14 cellular contexts compared by ENCODE assay signal in the genomic region with DNA sequence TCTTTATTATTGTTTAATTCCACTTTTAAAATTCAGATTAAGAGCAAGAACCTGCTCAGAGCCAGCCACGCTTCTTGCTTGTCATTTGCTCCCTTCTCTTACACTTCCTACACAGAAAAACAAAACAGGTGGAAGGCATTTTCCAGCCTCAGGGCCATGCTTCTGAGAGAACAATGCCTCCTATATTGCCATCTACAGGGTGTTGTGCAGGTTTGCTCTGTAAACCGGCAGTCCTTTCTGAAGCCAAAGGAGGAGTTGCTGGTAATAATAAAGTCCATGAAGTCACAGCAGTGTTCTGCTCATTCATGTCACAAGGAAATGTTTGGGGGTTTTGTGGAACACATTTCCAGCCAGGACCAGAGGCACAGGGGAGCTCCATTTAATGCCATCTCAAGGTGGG. TPM values are rescaled to one million over a fixed set of nuclear protein-coding genes. Genes with fewer than 3 reads are reported as not detected.
A peak's percentile ranks its signal among the peaks of the same experiment; 100 is the strongest.
DNase-seq lines count a peak whose midpoint lies in the region; ATAC-seq and TF ChIP-seq lines count a peak whose summit lies in the region.
"Had no signal": no experiment of that assay in that cellular context is flagged by ENCODE, and none has a peak within 500 bp of the region (broad histone marks: within the 10 kb centered on the region; RNA-seq: fewer than 3 reads in every experiment).

No MANE protein-coding gene starts in this region.

- H3K4me1 Mint-ChIP-seq in WTC11 (peaks cover 28% of the 10 kb centered on the region), type B pancreatic cell (ENCODE audit: unreplicated experiment) (peaks cover 32% of the 10 kb centered on the region)

- 0 out of 2 replicates have a peak, but pooled peaks cover 7% of the 10 kb centered on the region for H3K36me3 Mint-ChIP-seq in WTC11
- no peaks in the 10 kb centered on the region for H3K36me3 Mint-ChIP-seq in type B pancreatic cell
- H3K36me3 Mint-ChIP-seq: activated naive CD8-positive, alpha-beta T cell had no signal

- H3K4me3 Mint-ChIP-seq in WTC11 (no peak overlapping the region), type B pancreatic cell (peak overlapping the region; percentile 17)
- H3K4me3 Mint-ChIP-seq: activated CD8-positive, alpha-beta T cell treated with anti-CD3 and anti-CD28 coated beads for 36 hours; activated naive CD8-positive, alpha-beta T cell had no signal

- CTCF ChIA-PET in WTC11 (lab: Charles Lee), result no interaction called here

- H3K27ac ChIP-seq in substantia nigra (ENCODE audit: low read depth, low read length, poor library complexity, severe bottlenecking), result no peak overlapping the region

- H3K27me3 Mint-ChIP-seq in WTC11 (ENCODE audit: low read depth), result no peaks in the 10 kb centered on the region
- no peaks in the 10 kb centered on the region for H3K27me3 Mint-ChIP-seq in type B pancreatic cell

- no peak overlapping the region for H3K27ac Mint-ChIP-seq in WTC11
- peak overlapping the region; percentile 30 for H3K27ac Mint-ChIP-seq in type B pancreatic cell
- H3K27ac Mint-ChIP-seq: activated CD8-positive, alpha-beta T cell treated with anti-CD3 and anti-CD28 coated beads for 36 hours; activated naive CD8-positive, alpha-beta T cell had no signal

- POLR2A ChIA-PET in WTC11 (lab: Charles Lee), result no interaction called here

- TF ChIP-seq CTCF in WTC11 (IDR thresholded peaks at IDR 0.05), result no peak
- peak; percentile 50 for TF ChIP-seq CTCF in type B pancreatic cell (conservative IDR thresholded peaks at IDR 0.05)

- intact Hi-C loops in left colon (cut with DNase I, micrococcal nuclease), result no loop called here

- peaks cover 20% of the 10 kb centered on the region for H3K9me3 Mint-ChIP-seq in WTC11
- H3K9me3 Mint-ChIP-seq in type B pancreatic cell, result no peaks in the 10 kb centered on the region
- H3K9me3 Mint-ChIP-seq: activated CD8-positive, alpha-beta T cell treated with anti-CD3 and anti-CD28 coated beads for 36 hours had no signal

- peak; percentile 69 to 81 for DNase-seq in NCI-H526 (lab: John Stamatoyannopoulos, UW)
- no peak for DNase-seq in NCI-H526 treated with DMSO at 0.1 percent for 48 hours (lab: John Stamatoyannopoulos, UW)
- DNase-seq in WTC11 (ENCODE audit: low spot score), result no peak
- DNase-seq in left colon, result no peak
- no peak for DNase-seq in type B pancreatic cell (ENCODE audit: extremely low spot score, unreplicated experiment)
- DNase-seq in activated effector memory CD4-positive, alpha-beta T cell treated with Interleukin-2 at 50 U/mL for 16 hours, result no peak
- no peak for DNase-seq in substantia nigra (lab: John Stamatoyannopoulos, UW)
- no peak for DNase-seq in DMS79 (lab: John Stamatoyannopoulos, UW)
- DNase-seq: activated CD8-positive, alpha-beta T cell treated with anti-CD3 and anti-CD28 coated beads for 36 hours; Calu3; effector memory CD4-positive, alpha-beta T cell had no signal

- ATAC-seq in WTC11 (peak; percentile 78), left colon (peak; percentile 82)
- ATAC-seq: activated CD8-positive, alpha-beta T cell treated with anti-CD3 and anti-CD28 coated beads for 36 hours had no signal

TF ChIP-seq in WTC11, 78 proteins besides CTCF, POLR2A, EP300 and RAD21 (continues in another document):
- TF ChIP-seq, protein P1, sequence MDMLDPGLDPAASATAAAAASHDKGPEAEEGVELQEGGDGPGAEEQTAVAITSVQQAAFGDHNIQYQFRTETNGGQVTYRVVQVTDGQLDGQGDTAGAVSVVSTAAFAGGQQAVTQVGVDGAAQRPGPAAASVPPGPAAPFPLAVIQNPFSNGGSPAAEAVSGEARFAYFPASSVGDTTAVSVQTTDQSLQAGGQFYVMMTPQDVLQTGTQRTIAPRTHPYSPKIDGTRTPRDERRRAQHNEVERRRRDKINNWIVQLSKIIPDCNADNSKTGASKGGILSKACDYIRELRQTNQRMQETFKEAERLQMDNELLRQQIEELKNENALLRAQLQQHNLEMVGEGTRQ (CRISPR knock-in tag; IDR thresholded peaks at IDR 0.05), result no peak
- TF ChIP-seq, protein P2, sequence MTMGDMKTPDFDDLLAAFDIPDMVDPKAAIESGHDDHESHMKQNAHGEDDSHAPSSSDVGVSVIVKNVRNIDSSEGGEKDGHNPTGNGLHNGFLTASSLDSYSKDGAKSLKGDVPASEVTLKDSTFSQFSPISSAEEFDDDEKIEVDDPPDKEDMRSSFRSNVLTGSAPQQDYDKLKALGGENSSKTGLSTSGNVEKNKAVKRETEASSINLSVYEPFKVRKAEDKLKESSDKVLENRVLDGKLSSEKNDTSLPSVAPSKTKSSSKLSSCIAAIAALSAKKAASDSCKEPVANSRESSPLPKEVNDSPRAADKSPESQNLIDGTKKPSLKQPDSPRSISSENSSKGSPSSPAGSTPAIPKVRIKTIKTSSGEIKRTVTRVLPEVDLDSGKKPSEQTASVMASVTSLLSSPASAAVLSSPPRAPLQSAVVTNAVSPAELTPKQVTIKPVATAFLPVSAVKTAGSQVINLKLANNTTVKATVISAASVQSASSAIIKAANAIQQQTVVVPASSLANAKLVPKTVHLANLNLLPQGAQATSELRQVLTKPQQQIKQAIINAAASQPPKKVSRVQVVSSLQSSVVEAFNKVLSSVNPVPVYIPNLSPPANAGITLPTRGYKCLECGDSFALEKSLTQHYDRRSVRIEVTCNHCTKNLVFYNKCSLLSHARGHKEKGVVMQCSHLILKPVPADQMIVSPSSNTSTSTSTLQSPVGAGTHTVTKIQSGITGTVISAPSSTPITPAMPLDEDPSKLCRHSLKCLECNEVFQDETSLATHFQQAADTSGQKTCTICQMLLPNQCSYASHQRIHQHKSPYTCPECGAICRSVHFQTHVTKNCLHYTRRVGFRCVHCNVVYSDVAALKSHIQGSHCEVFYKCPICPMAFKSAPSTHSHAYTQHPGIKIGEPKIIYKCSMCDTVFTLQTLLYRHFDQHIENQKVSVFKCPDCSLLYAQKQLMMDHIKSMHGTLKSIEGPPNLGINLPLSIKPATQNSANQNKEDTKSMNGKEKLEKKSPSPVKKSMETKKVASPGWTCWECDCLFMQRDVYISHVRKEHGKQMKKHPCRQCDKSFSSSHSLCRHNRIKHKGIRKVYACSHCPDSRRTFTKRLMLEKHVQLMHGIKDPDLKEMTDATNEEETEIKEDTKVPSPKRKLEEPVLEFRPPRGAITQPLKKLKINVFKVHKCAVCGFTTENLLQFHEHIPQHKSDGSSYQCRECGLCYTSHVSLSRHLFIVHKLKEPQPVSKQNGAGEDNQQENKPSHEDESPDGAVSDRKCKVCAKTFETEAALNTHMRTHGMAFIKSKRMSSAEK (CRISPR knock-in tag; IDR thresholded peaks at IDR 0.05; ENCODE audit: borderline replicate concordance), result no peak
- TF ChIP-seq, protein P3, sequence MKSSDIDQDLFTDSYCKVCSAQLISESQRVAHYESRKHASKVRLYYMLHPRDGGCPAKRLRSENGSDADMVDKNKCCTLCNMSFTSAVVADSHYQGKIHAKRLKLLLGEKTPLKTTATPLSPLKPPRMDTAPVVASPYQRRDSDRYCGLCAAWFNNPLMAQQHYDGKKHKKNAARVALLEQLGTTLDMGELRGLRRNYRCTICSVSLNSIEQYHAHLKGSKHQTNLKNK (CRISPR knock-in tag; IDR thresholded peaks at IDR 0.05), result no peak
- TF ChIP-seq, protein P4, sequence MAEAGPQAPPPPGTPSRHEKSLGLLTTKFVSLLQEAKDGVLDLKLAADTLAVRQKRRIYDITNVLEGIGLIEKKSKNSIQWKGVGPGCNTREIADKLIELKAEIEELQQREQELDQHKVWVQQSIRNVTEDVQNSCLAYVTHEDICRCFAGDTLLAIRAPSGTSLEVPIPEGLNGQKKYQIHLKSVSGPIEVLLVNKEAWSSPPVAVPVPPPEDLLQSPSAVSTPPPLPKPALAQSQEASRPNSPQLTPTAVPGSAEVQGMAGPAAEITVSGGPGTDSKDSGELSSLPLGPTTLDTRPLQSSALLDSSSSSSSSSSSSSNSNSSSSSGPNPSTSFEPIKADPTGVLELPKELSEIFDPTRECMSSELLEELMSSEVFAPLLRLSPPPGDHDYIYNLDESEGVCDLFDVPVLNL (CRISPR knock-in tag; IDR thresholded peaks at IDR 0.05; ENCODE audit: borderline replicate concordance, low read depth), result no peak
- TF ChIP-seq NFYB (CRISPR knock-in tag; conservative IDR thresholded peaks at IDR 0.05; ENCODE audit: low read depth) (no peak), TCF7 (CRISPR knock-in tag; IDR thresholded peaks at IDR 0.05; ENCODE audit: low read depth) (no peak)
- TF ChIP-seq, protein P5, sequence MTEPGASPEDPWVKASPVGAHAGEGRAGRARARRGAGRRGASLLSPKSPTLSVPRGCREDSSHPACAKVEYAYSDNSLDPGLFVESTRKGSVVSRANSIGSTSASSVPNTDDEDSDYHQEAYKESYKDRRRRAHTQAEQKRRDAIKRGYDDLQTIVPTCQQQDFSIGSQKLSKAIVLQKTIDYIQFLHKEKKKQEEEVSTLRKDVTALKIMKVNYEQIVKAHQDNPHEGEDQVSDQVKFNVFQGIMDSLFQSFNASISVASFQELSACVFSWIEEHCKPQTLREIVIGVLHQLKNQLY (CRISPR knock-in tag; IDR thresholded peaks at IDR 0.05), result no peak
- TF ChIP-seq, protein P6, sequence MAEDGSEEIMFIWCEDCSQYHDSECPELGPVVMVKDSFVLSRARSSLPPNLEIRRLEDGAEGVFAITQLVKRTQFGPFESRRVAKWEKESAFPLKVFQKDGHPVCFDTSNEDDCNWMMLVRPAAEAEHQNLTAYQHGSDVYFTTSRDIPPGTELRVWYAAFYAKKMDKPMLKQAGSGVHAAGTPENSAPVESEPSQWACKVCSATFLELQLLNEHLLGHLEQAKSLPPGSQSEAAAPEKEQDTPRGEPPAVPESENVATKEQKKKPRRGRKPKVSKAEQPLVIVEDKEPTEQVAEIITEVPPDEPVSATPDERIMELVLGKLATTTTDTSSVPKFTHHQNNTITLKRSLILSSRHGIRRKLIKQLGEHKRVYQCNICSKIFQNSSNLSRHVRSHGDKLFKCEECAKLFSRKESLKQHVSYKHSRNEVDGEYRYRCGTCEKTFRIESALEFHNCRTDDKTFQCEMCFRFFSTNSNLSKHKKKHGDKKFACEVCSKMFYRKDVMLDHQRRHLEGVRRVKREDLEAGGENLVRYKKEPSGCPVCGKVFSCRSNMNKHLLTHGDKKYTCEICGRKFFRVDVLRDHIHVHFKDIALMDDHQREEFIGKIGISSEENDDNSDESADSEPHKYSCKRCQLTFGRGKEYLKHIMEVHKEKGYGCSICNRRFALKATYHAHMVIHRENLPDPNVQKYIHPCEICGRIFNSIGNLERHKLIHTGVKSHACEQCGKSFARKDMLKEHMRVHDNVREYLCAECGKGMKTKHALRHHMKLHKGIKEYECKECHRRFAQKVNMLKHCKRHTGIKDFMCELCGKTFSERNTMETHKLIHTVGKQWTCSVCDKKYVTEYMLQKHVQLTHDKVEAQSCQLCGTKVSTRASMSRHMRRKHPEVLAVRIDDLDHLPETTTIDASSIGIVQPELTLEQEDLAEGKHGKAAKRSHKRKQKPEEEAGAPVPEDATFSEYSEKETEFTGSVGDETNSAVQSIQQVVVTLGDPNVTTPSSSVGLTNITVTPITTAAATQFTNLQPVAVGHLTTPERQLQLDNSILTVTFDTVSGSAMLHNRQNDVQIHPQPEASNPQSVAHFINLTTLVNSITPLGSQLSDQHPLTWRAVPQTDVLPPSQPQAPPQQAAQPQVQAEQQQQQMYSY (CRISPR knock-in tag; IDR thresholded peaks at IDR 0.05), result no peak

RNA-seq across cellular contexts. Expression of a gene that starts 16.1 kb away (rescaled TPM):
- total RNA-seq in WTC11 (2021) (1.9 to 3.2 TPM (median 1.9 TPM) in 3 replicates), left colon (10 to 100 TPM; 28.6 to 41.9 TPM), type B pancreatic cell (ENCODE audit: low replicate concordance) (6.7 and 10.0 TPM in 2 replicates)
- total RNA-seq: activated CD8-positive, alpha-beta T cell treated with anti-CD3 and anti-CD28 coated beads for 36 hours; pulmonary artery endothelial cell; T-helper 2 cell treated with Interferon-gamma antibody and Interleukin-4, amounts not matched to agents 100 ng/mL and 5 ng/mL, for 36 hours had no signal

Comparison
In these comparisons a context has a peak if more than half of its experiments do, and no peak if none do; other contexts are left out.
1. DNase-seq: peak in NCI-H526 (2 of 2); none in NCI-H526 treated with DMSO at 0.1 percent for 48 hours (single experiment), WTC11 (single experiment), left colon (0 of 2), type B pancreatic cell (single experiment), activated effector memory CD4-positive, alpha-beta T cell treated with Interleukin-2 at 50 U/mL for 16 hours (single experiment), substantia nigra (0 of 49) and DMS79 (single experiment).